ENCODE assay signal across 14 cellular contexts in genomic region chr3:88061749-88062148, GRCh38. TPM values are rescaled to one million over a fixed set of nuclear protein-coding genes. Genes with fewer than 3 reads are reported as not detected.
A peak's percentile ranks its signal among the peaks of the same experiment; 100 is the strongest.
DNase-seq lines count a peak whose midpoint lies in the region; ATAC-seq and TF ChIP-seq lines count a peak whose summit lies in the region.
"Had no signal": no experiment of that assay in that cellular context is flagged by ENCODE, and none has a peak within 500 bp of the region (broad histone marks: within the 10 kb centered on the region; RNA-seq: fewer than 3 reads in every experiment).

No MANE protein-coding gene starts in this region.

- H3K27ac ChIP-seq in cardiac muscle cell (no peak overlapping the region), heart right ventricle (no peak overlapping the region), PC-3 (ENCODE audit: low read length) (no peak overlapping the region), thoracic aorta (no peak overlapping the region), spleen (peak overlapping the region in 1 of 8 donors; percentile 8)
- H3K27ac ChIP-seq: esophagus squamous epithelium had no signal

- peak in 1 of 2 donors; percentile 6 for DNase-seq in cardiac muscle cell (ENCODE audit: low read depth in 1 of 2, low spot score in 1 of 2)
- DNase-seq in heart right ventricle = no peak
- peak; percentile 22 for DNase-seq in PC-3
- DNase-seq in epithelial cell of esophagus (ENCODE audit: low read depth) = peak; percentile 24
- no peak for DNase-seq in thoracic aorta (ENCODE audit: low spot score)
- no peak for DNase-seq in G401 (ENCODE audit: low spot score)
- no peak for DNase-seq in GM03348 (ENCODE audit: low spot score)
- no peak for DNase-seq in spleen
- DNase-seq: adrenal gland; Caco-2; esophagus squamous epithelium; NCI-H2227 treated with DMSO at 0.1 percent for 48 hours; stimulated activated CD4-positive, alpha-beta T cell treated with anti-CD3 and anti-CD28 coated beads, Interleukin-12 subunit alpha, Interleukin-12 subunit beta, amount 100 ng/mL, for 4 hours had no signal

- 28 to 33% methylated on average over 1 of the region's 1 CpG for WGBS in heart right ventricle, 2 donors
- 18 to 29% (median 18%) methylated on average over 1 of the region's 1 CpG for WGBS in spleen, 5 donors

- H3K36me3 ChIP-seq in cardiac muscle cell (no peaks in the 10 kb centered on the region), heart right ventricle (peaks cover 0 to 8% (median 0%) of the 10 kb centered on the region in 9 donors), PC-3 (ENCODE audit: low read depth, low read length) (peaks cover 5% of the 10 kb centered on the region; the same call in 1 of the 2 replicates), thoracic aorta (no peaks in the 10 kb centered on the region), spleen (peaks cover 0 to 6% (median 2%) of the 10 kb centered on the region in 6 donors)
- H3K36me3 ChIP-seq: adrenal gland had no signal

- H3K4me2 ChIP-seq in PC-3 (ENCODE audit: low read length) = peak overlapping the region; percentile 95

- ATAC-seq in heart right ventricle (no peak), PC-3 (no peak), thoracic aorta (ENCODE audit: insufficient number of reproducible peaks, low FRiP score, low read depth) (no peak)

- H3K9me3 ChIP-seq in cardiac muscle cell (ENCODE audit: low read depth) = no peaks in the 10 kb centered on the region
- no peaks in the 10 kb centered on the region for H3K9me3 ChIP-seq in heart right ventricle
- H3K9me3 ChIP-seq in PC-3 (ENCODE audit: low read length) = no peaks in the 10 kb centered on the region
- H3K9me3 ChIP-seq in thoracic aorta = no peaks in the 10 kb centered on the region
- no peaks in the 10 kb centered on the region for H3K9me3 ChIP-seq in spleen
- H3K9me3 ChIP-seq: adrenal gland, Caco-2, esophagus squamous epithelium had no signal

- TF ChIP-seq POLR2A in spleen (IDR thresholded peaks at IDR 0.05) = no peak

- peak overlapping the region; percentile 84; the same call in 1 of the 2 replicates for H3K9ac ChIP-seq in PC-3 (ENCODE audit: low read length)

- H3K4me1 ChIP-seq in cardiac muscle cell (ENCODE audit: low read depth) (peaks cover 26% of the 10 kb centered on the region), heart right ventricle (peaks cover 0 to 62% (median 50%) of the 10 kb centered on the region in 9 donors), PC-3 (ENCODE audit: insufficient read depth, low read length) (peaks cover 28% of the 10 kb centered on the region), thoracic aorta (ENCODE audit: control insufficient read depth in 1 of 2, low read depth in 2 of 2) (peaks cover 40 to 47% of the 10 kb centered on the region in 2 donors), spleen (peaks cover 34 to 81% (median 63%) of the 10 kb centered on the region in 6 donors)

- no peaks in the 10 kb centered on the region for H3F3A ChIP-seq in PC-3 (ENCODE audit: low read length, unreplicated experiment)

- BruUV-seq in PC-3 (replicated peaks; lab: Mats Ljungman, UMichigan) = no TSS peak

- in situ Hi-C loops in G401 (cut with HindIII; ENCODE audit: low sequenced_read_pairs) = no loop called here

- H3K4me3 ChIP-seq in cardiac muscle cell = peak overlapping the region; percentile 97
- H3K4me3 ChIP-seq in heart right ventricle = peak overlapping the region in 1 of 10 donors; percentile 85
- peak overlapping the region; percentile 96 for H3K4me3 ChIP-seq in PC-3 (ENCODE audit: low read length)
- peak overlapping the region; percentile 89 for H3K4me3 ChIP-seq in epithelial cell of esophagus (ENCODE audit: low read length)
- peak overlapping the region; percentile 97 for H3K4me3 ChIP-seq in thoracic aorta
- peak overlapping the region in 1 of 8 donors; percentile 12 for H3K4me3 ChIP-seq in spleen
- H3K4me3 ChIP-seq: adrenal gland, lung had no signal

- intact Hi-C loops in heart right ventricle (cut with DNase I) = loop anchor here in 3 of 10 donors (5.0 to 10.0 kb wide), 3 partner anchors 46 to 83 kb away; partner anchors contain the start of gene C3orf38 (in 1 of the 3)
- intact Hi-C loops in PC-3 (cut with micrococcal nuclease) = no loop called here
- intact Hi-C loops in spleen (cut with DNase I; ENCODE audit: low total_unique reads) = no loop called here

- no peak overlapping the region for H2AFZ ChIP-seq in PC-3 (ENCODE audit: low read length)

- H3K27me3 ChIP-seq in cardiac muscle cell (no peaks in the 10 kb centered on the region), heart right ventricle (no peaks in the 10 kb centered on the region), PC-3 (ENCODE audit: low read length) (no peaks in the 10 kb centered on the region), thoracic aorta (replicated peaks; ENCODE audit: insufficient read depth) (no peaks in the 10 kb centered on the region), spleen (replicated peaks in 1 of 7) (no peaks in the 10 kb centered on the region)
- H3K27me3 ChIP-seq: adrenal gland, esophagus squamous epithelium had no signal

- no peak for TF ChIP-seq CTCF in cardiac muscle cell (IDR thresholded peaks at IDR 0.05; ENCODE audit: low read depth, low read length)
- no peak for TF ChIP-seq CTCF in heart right ventricle (IDR thresholded peaks at IDR 0.05)
- TF ChIP-seq CTCF in PC-3 (conservative IDR thresholded peaks at IDR 0.05; ENCODE audit: low read depth, low read length) = no peak
- TF ChIP-seq CTCF in epithelial cell of esophagus (IDR thresholded peaks at IDR 0.05; ENCODE audit: insufficient read depth, low read depth, low read length, missing control alignments) = no peak
- no peak for TF ChIP-seq CTCF in thoracic aorta (IDR thresholded peaks at IDR 0.05)
- no peak for TF ChIP-seq CTCF in spleen (IDR thresholded peaks at IDR 0.05 in 8 of 11, conservative IDR thresholded peaks at IDR 0.05 in 3 of 11)

- peaks cover 40% of the 10 kb centered on the region for H4K20me1 ChIP-seq in PC-3 (ENCODE audit: low read length)

- H3K79me2 ChIP-seq in PC-3 (ENCODE audit: low read length) = peaks cover 90% of the 10 kb centered on the region

- CTCF ChIA-PET in PC-3 (lab: Charles Lee) = no interaction called here

- POLR2A ChIA-PET in PC-3 (lab: Charles Lee; ENCODE audit: unreplicated experiment) = no interaction called here

- no peaks in the 10 kb centered on the region for H3K9me2 ChIP-seq in PC-3 (replicated peaks; ENCODE audit: low read length)

RNA-seq across cellular contexts. Expression of gene ZNF654, which starts 2.7 kb away (rescaled TPM):
- total RNA-seq in cardiac muscle cell = 12.0 TPM in 2 replicates
- 13.1 and 13.6 TPM in 2 replicates for polyA plus RNA-seq in cardiac muscle cell
- 10 to 100 TPM in 6 of 10 donors, 1 to 10 TPM in 4; 6.9 to 13.9 (median 10.9) TPM for total RNA-seq in heart right ventricle
- polyA plus RNA-seq in heart right ventricle = 1 to 10 TPM; 2.5 to 4.0 TPM
- total RNA-seq in PC-3 (2014; rRNA removed) = 5.0 and 6.9 TPM in 2 replicates
- total RNA-seq in thoracic aorta = 10 to 100 TPM in 1 of 2 donors, 1 to 10 TPM in 1; 7.7 to 15.4 TPM
- total RNA-seq in G401 (2014; rRNA removed; shearing (Covaris generic)) = 7.9 and 9.1 TPM in 2 replicates
- 10 to 100 TPM; 14.9 to 22.3 (median 16.9) TPM for total RNA-seq in spleen
- polyA plus RNA-seq in spleen = 1 to 10 TPM; 2.8 to 3.8 (median 3.3) TPM

RNA-seq across cellular contexts. Expression of gene CGGBP1, which starts 2.9 kb away (rescaled TPM):
- total RNA-seq in cardiac muscle cell (36.8 and 46.7 TPM in 2 replicates), heart right ventricle (10 to 100 TPM; 38.1 to 63.0 (median 45.8) TPM), PC-3 (2014; rRNA removed) (27.0 and 37.1 TPM in 2 replicates), thoracic aorta (10 to 100 TPM; 52.7 to 83.8 TPM), spleen (100 to 1,000 TPM in 2 of 7 donors, 10 to 100 TPM in 5; 72.8 to 130 (median 82.6) TPM)
- polyA plus RNA-seq in cardiac muscle cell (46.8 and 63.8 TPM in 2 replicates), heart right ventricle (10 to 100 TPM; 28.1 to 39.4 TPM), spleen (10 to 100 TPM; 44.0 to 56.8 (median 45.8) TPM)
- total RNA-seq in G401 (2014; rRNA removed; shearing (Covaris generic)) = 12.5 and 13.0 TPM in 2 replicates

Comparison
In these comparisons a context has a peak if more than half of its experiments do, and no peak if none do; other contexts are left out.
1. DNase-seq: peak in PC-3 (single experiment) and epithelial cell of esophagus (single experiment); none in heart right ventricle (0 of 2), thoracic aorta (single experiment), G401 (single experiment), GM03348 (single experiment) and spleen (single experiment).